In the genomic region with DNA sequence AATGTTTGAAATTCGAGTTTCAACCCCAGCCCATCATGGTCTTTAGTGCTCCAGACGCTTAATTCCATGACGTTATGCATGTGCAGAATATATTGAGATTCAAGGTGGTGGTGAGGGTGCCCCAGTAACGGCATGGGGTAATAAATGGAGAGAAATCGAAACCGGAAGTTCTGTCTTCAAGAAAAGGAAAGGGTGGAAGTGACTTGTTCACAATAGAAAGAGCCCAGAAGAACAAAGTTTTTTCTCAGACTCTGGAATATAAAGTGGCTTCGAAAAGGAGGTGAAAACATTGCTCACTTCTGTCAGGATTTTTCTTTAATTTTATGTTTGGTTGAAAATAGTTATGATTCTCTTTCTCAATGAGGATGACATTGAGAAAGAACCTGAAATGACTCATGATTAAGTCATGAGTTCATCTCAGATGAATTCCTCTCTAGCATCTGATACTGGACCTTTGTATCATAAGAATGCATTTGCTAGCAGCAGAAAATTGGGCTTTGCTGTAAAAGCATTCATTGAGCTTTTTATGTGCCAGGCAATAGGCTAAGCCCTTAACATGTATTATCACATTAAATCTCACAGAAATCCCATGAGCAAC, we compare ENCODE assay signal across 8 cellular contexts. TPM values are rescaled to one million over a fixed set of nuclear protein-coding genes. Genes with fewer than 3 reads are reported as not detected.
A peak's percentile ranks its signal among the peaks of the same experiment; 100 is the strongest.
DNase-seq lines count a peak whose midpoint lies in the region; ATAC-seq and TF ChIP-seq lines count a peak whose summit lies in the region.

No MANE protein-coding gene starts in this region.

- peaks cover 57% of the 10 kb centered on the region for H3K4me1 Mint-ChIP-seq in activated T-helper 1 cell treated with anti-CD3 and anti-CD28 coated beads, Interleukin-12 subunit alpha, Interleukin-12 subunit beta, Interleukin-2, Interleukin-4 antibody, amounts not matched to agents 30 ng/mL and 10 ng/mL and 1 ng/mL, durations not matched to agents 14 hours and 24 hours and 36 hours (ENCODE audit: low read depth)

- intact Hi-C loops in activated T-helper 1 cell treated with anti-CD3 and anti-CD28 coated beads, Interleukin-12 subunit alpha, Interleukin-12 subunit beta, Interleukin-2, Interleukin-4 antibody, amounts not matched to agents 30 ng/mL and 10 ng/mL and 1 ng/mL, durations not matched to agents 14 hours and 24 hours and 36 hours (cut with micrococcal nuclease), result loop anchor here (1.0 to 10.0 kb wide), 7 partner anchors 29 to 1131 kb away; partner anchors contain the start of genes CBR4, DDX60 and NEK1

- H3K36me3 Mint-ChIP-seq in activated T-helper 1 cell treated with anti-CD3 and anti-CD28 coated beads, Interleukin-12 subunit alpha, Interleukin-12 subunit beta, Interleukin-2, Interleukin-4 antibody, amounts not matched to agents 30 ng/mL and 10 ng/mL and 1 ng/mL, durations not matched to agents 14 hours and 24 hours and 36 hours (ENCODE audit: low read depth), result peaks cover 18% of the 10 kb centered on the region

- no peaks in the 10 kb centered on the region for H3K9me3 ChIP-seq in neutrophil

- H3K36me3 ChIP-seq in neutrophil, result no peaks in the 10 kb centered on the region

- peaks cover 43 to 47% of the 10 kb centered on the region in 2 experiments for H3K4me1 ChIP-seq in neutrophil (ENCODE audit: control insufficient read depth in 1 of 2, insufficient read depth in 1 of 2, low read depth in 1 of 2, low read length in 1 of 2)

- ATAC-seq in HG03060 (IDR thresholded peaks at IDR 0.05; ENCODE audit: low read depth, unreplicated experiment), result peak; percentile 45

- no peaks in the 10 kb centered on the region for H3K27me3 ChIP-seq in neutrophil

- peaks cover 2% of the 10 kb centered on the region for H3K27me3 Mint-ChIP-seq in activated T-helper 1 cell treated with anti-CD3 and anti-CD28 coated beads, Interleukin-12 subunit alpha, Interleukin-12 subunit beta, Interleukin-2, Interleukin-4 antibody, amounts not matched to agents 30 ng/mL and 10 ng/mL and 1 ng/mL, durations not matched to agents 14 hours and 24 hours and 36 hours (ENCODE audit: insufficient read depth)

- H3K4me3 Mint-ChIP-seq in activated T-helper 1 cell treated with anti-CD3 and anti-CD28 coated beads, Interleukin-12 subunit alpha, Interleukin-12 subunit beta, Interleukin-2, Interleukin-4 antibody, amounts not matched to agents 30 ng/mL and 10 ng/mL and 1 ng/mL, durations not matched to agents 14 hours and 24 hours and 36 hours, result peak overlapping the region; percentile 89

- H3K4me3 ChIP-seq in fibroblast of mammary gland (ENCODE audit: control insufficient read depth, low read depth, low read length) (peak overlapping the region; percentile 67), neutrophil (ENCODE audit: low read depth in 1 of 2, low read length in 1 of 2) (peak overlapping the region; percentile 86 to 87)

- peak overlapping the region; percentile 99 for H3K27ac ChIP-seq in neutrophil

- peak overlapping the region; percentile 98 for H3K27ac Mint-ChIP-seq in activated T-helper 1 cell treated with anti-CD3 and anti-CD28 coated beads, Interleukin-12 subunit alpha, Interleukin-12 subunit beta, Interleukin-2, Interleukin-4 antibody, amounts not matched to agents 30 ng/mL and 10 ng/mL and 1 ng/mL, durations not matched to agents 14 hours and 24 hours and 36 hours

- DNase-seq in activated gamma-delta T cell treated with Interleukin-2 at 50 U/mL for 16 hours, result peak; percentile 40
- no peak for DNase-seq in activated gamma-delta T cell (lab: John Stamatoyannopoulos, UW)
- peak; percentile 56 for DNase-seq in NOMO-1 treated with dmso at 0.1 percent for 144 hours (lab: John Stamatoyannopoulos, UW; ENCODE audit: unreplicated experiment)
- peak; percentile 47 for DNase-seq in activated T-helper 1 cell treated with anti-CD3 and anti-CD28 coated beads, Interleukin-12 subunit alpha, Interleukin-12 subunit beta, Interleukin-2, Interleukin-4 antibody, amounts not matched to agents 30 ng/mL and 10 ng/mL and 1 ng/mL, durations not matched to agents 14 hours and 24 hours and 36 hours (ENCODE audit: low spot score)
- DNase-seq in fibroblast of mammary gland (ENCODE audit: low read depth), result peak; percentile 84
- no peak for DNase-seq in NCI-H146 treated with DMSO at 0.1 percent for 48 hours (lab: John Stamatoyannopoulos, UW; ENCODE audit: unreplicated experiment)

- TF ChIP-seq CTCF in fibroblast of mammary gland (conservative IDR thresholded peaks at IDR 0.05; ENCODE audit: control insufficient read depth, insufficient read depth, low read depth, low read length) (no peak), neutrophil (IDR thresholded peaks at IDR 0.05) (no peak)

- H3K9me3 Mint-ChIP-seq in activated T-helper 1 cell treated with anti-CD3 and anti-CD28 coated beads, Interleukin-12 subunit alpha, Interleukin-12 subunit beta, Interleukin-2, Interleukin-4 antibody, amounts not matched to agents 30 ng/mL and 10 ng/mL and 1 ng/mL, durations not matched to agents 14 hours and 24 hours and 36 hours, result no peaks in the 10 kb centered on the region

RNA-seq across cellular contexts. Expression of gene DDX60L, which starts 0.8 kb away (rescaled TPM):
- 5.9 and 6.5 TPM in 2 replicates for total RNA-seq in activated T-helper 1 cell treated with anti-CD3 and anti-CD28 coated beads, Interleukin-12 subunit alpha, Interleukin-12 subunit beta, Interleukin-2, Interleukin-4 antibody, amounts not matched to agents 30 ng/mL and 10 ng/mL and 1 ng/mL, durations not matched to agents 14 hours and 24 hours and 36 hours

RNA-seq across cellular contexts. Expression of gene PALLD, which starts 15.8 kb away (rescaled TPM):
- total RNA-seq in activated T-helper 1 cell treated with anti-CD3 and anti-CD28 coated beads, Interleukin-12 subunit alpha, Interleukin-12 subunit beta, Interleukin-2, Interleukin-4 antibody, amounts not matched to agents 30 ng/mL and 10 ng/mL and 1 ng/mL, durations not matched to agents 14 hours and 24 hours and 36 hours, result 22.9 and 24.6 TPM in 2 replicates

Comparison
In these comparisons a context has a peak if more than half of its experiments do, and no peak if none do; other contexts are left out.
1. DNase-seq: peak in activated gamma-delta T cell treated with Interleukin-2 at 50 U/mL for 16 hours (single experiment), NOMO-1 treated with dmso at 0.1 percent for 144 hours (single experiment), activated T-helper 1 cell treated with anti-CD3 and anti-CD28 coated beads, Interleukin-12 subunit alpha, Interleukin-12 subunit beta, Interleukin-2, Interleukin-4 antibody, amounts not matched to agents 30 ng/mL and 10 ng/mL and 1 ng/mL, durations not matched to agents 14 hours and 24 hours and 36 hours (single experiment) and fibroblast of mammary gland (single experiment); none in activated gamma-delta T cell (single experiment) and NCI-H146 treated with DMSO at 0.1 percent for 48 hours (single experiment).